In genomic region chr1:25336922-25337354, GRCh38 we compare ENCODE assay signal across 8 cellular contexts. TPM values are rescaled to one million over a fixed set of nuclear protein-coding genes. Genes with fewer than 3 reads are reported as not detected.
DNase-seq lines count a peak whose midpoint lies in the region; ATAC-seq and TF ChIP-seq lines count a peak whose summit lies in the region.
"Not testable (repeated sequence)": the region's sequence is repeated elsewhere in the genome, so short reads cannot be mapped to it uniquely, and the experiment has no call there.

No MANE protein-coding gene starts in this region.

- H3K27ac ChIP-seq in iPS DF 6.9 (ENCODE audit: low read length): not testable (repeated sequence)

- not testable (repeated sequence) for H3K9me3 Mint-ChIP-seq in osteocyte (ENCODE audit: unreplicated experiment); type B pancreatic cell

- H3K27me3 Mint-ChIP-seq in osteocyte (ENCODE audit: unreplicated experiment); type B pancreatic cell: not testable (repeated sequence)

- H3K4me3 Mint-ChIP-seq in osteocyte (ENCODE audit: unreplicated experiment): peak overlapping the region; percentile 88
- peak overlapping the region; percentile 96 for H3K4me3 Mint-ChIP-seq in type B pancreatic cell

- H3K9me3 ChIP-seq in iPS DF 6.9 (ENCODE audit: control insufficient read depth, insufficient read depth, low read length): not testable (repeated sequence)

- H3K4me1 Mint-ChIP-seq in osteocyte (ENCODE audit: unreplicated experiment) (peaks cover 28% of the 10 kb centered on the region), type B pancreatic cell (ENCODE audit: unreplicated experiment) (peaks cover 15% of the 10 kb centered on the region)

- not testable (repeated sequence) for TF ChIP-seq CTCF in osteocyte (IDR thresholded peaks at IDR 0.05); type B pancreatic cell (conservative IDR thresholded peaks at IDR 0.05)

- WGBS in iPS DF 6.9 (ENCODE audit: insufficient coverage, insufficient read length): no CpG with 5 or more reads among the region's 29 CpGs

- not testable (repeated sequence) for H3K4me1 ChIP-seq in iPS DF 6.9 (ENCODE audit: control insufficient read depth, insufficient read depth, low read length)

- H3K4me3 ChIP-seq in GM08714 (ENCODE audit: low read length): peak overlapping the region; percentile 69
- peak overlapping the region; percentile 31 for H3K4me3 ChIP-seq in iPS DF 6.9 (ENCODE audit: low read length)

- H3K36me3 Mint-ChIP-seq in osteocyte (ENCODE audit: unreplicated experiment); type B pancreatic cell: not testable (repeated sequence)

- not testable (repeated sequence) for H3K27ac Mint-ChIP-seq in osteocyte (ENCODE audit: unreplicated experiment)
- H3K27ac Mint-ChIP-seq in type B pancreatic cell: peak overlapping the region; percentile 36

- not testable (repeated sequence) for H3K27me3 ChIP-seq in iPS DF 6.9 (ENCODE audit: control insufficient read depth, insufficient read depth, low read length)

- peak; percentile 17 for ATAC-seq in HG02852 (IDR thresholded peaks at IDR 0.05; ENCODE audit: unreplicated experiment)

- DNase-seq in NCI-H146 (lab: John Stamatoyannopoulos, UW): peak; percentile 3
- peak; percentile 23 to 24 for DNase-seq in activated CD4-positive, alpha-beta T cell treated with anti-CD3 and anti-CD28 coated beads, Interleukin-2, amount 50 U/mL, for 48 hours
- DNase-seq in central memory CD4-positive, alpha-beta T cell: peak; percentile 34
- DNase-seq in iPS DF 6.9 (ENCODE audit: low read depth, low spot score); osteocyte (ENCODE audit: extremely low spot score, unreplicated experiment); type B pancreatic cell (ENCODE audit: extremely low spot score, unreplicated experiment): not testable (repeated sequence)

- not testable (repeated sequence) for H3K36me3 ChIP-seq in iPS DF 6.9 (ENCODE audit: control insufficient read depth, insufficient read depth, low read length)

RNA-seq across cellular contexts. Expression of gene TMEM50A, which starts 1.2 kb away (rescaled TPM):
- total RNA-seq in osteocyte (142 and 147 TPM in 2 replicates), type B pancreatic cell (ENCODE audit: low replicate concordance) (80.3 and 81.6 TPM in 2 replicates)
